ENCODE assay signal across 20 cellular contexts in the genomic region with DNA sequence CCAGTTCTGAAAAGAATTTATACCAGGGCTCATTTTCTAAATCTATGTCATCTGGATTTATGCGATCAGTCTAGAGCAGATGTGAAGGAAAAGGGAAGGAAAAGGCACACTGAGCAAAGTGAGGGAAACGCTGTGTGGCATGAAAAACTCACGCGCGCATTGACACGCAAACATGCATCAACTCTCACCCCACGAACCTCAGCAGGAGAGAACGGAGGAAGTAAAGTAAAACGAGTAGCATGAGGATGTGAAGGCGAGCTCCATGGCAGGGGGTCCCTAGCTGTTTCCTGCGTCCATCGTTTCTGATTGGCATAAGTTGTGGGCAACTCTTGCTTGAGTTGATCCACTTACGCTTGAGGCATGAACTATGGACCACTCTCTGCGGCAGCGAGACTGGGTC.
"Had no signal": no experiment of that assay in that cellular context is flagged by ENCODE, and none has a peak within 500 bp of the region (broad histone marks: within the 10 kb centered on the region; RNA-seq: fewer than 3 reads in every experiment).

No MANE protein-coding gene starts in this region.

- DNase-seq: activated CD4-positive, alpha-beta T cell treated with anti-CD3 and anti-CD28 coated beads for 1 hour; activated CD8-positive, alpha-beta memory T cell treated with anti-CD3 and anti-CD28 coated beads for 24 hours; activated CD8-positive, alpha-beta memory T cell treated with anti-CD3 and anti-CD28 coated beads, Interleukin-2, amount 50 U/mL, for 48 hours; activated effector memory CD4-positive, alpha-beta T cell treated with Interleukin-2 at 50 U/mL for 16 hours; activated naive CD4-positive, alpha-beta T cell treated with anti-CD3 and anti-CD28 coated beads, Interleukin-2, amount 10 ng/mL, durations not matched to agents 7 days and 5 days; activated T-cell treated with anti-CD3 and anti-CD28 coated beads, Interleukin-2, amount 50 U/mL, for 48 hours; gastrocnemius medialis; immature natural killer cell; kidney glomerular epithelial cell; left ventricle myocardium superior; psoas muscle; spleen; SW 1271; T-helper 2 cell had no signal

- H3K27ac ChIP-seq: gastrocnemius medialis, psoas muscle, spleen, suprapubic skin, VCaP had no signal

- H3K4me3 ChIP-seq: spleen had no signal

- H3K4me1 ChIP-seq: breast epithelium, gastrocnemius medialis had no signal

- H3K4me3 Mint-ChIP-seq: activated naive CD4-positive, alpha-beta T cell treated with anti-CD3 and anti-CD28 coated beads, Interleukin-2, amount 10 ng/mL, durations not matched to agents 7 days and 5 days; immature natural killer cell; stimulated activated naive CD8-positive, alpha-beta T cell treated with anti-CD3 and anti-CD28 coated beads, Interleukin-15, Interleukin-2, amounts not matched to agents 100 ng/mL and 50 ng/mL, for 24 hours had no signal

- H3K36me3 ChIP-seq: breast epithelium, gastrocnemius medialis, suprapubic skin had no signal

- H3K27me3 ChIP-seq: ascending aorta, breast epithelium had no signal

- H3K9me3 ChIP-seq: suprapubic skin had no signal

- H3K36me3 Mint-ChIP-seq: activated naive CD4-positive, alpha-beta T cell treated with anti-CD3 and anti-CD28 coated beads, Interleukin-2, amount 10 ng/mL, durations not matched to agents 7 days and 5 days; immature natural killer cell had no signal

- H3K9me3 Mint-ChIP-seq: stimulated activated naive CD8-positive, alpha-beta T cell treated with anti-CD3 and anti-CD28 coated beads, Interleukin-15, Interleukin-2, amounts not matched to agents 100 ng/mL and 50 ng/mL, for 24 hours had no signal

- FAIRE-seq: endometrium had no signal

- H3K4me1 Mint-ChIP-seq: activated naive CD4-positive, alpha-beta T cell treated with anti-CD3 and anti-CD28 coated beads, Interleukin-2, amount 10 ng/mL, durations not matched to agents 7 days and 5 days; immature natural killer cell had no signal

- ATAC-seq: gastrocnemius medialis had no signal

- H3K27ac Mint-ChIP-seq: activated naive CD4-positive, alpha-beta T cell treated with anti-CD3 and anti-CD28 coated beads, Interleukin-2, amount 10 ng/mL, durations not matched to agents 7 days and 5 days; immature natural killer cell; stimulated activated naive CD8-positive, alpha-beta T cell treated with anti-CD3 and anti-CD28 coated beads, Interleukin-15, Interleukin-2, amounts not matched to agents 100 ng/mL and 50 ng/mL, for 24 hours had no signal
